11 cellular contexts compared by ENCODE assay signal in the genomic region with DNA sequence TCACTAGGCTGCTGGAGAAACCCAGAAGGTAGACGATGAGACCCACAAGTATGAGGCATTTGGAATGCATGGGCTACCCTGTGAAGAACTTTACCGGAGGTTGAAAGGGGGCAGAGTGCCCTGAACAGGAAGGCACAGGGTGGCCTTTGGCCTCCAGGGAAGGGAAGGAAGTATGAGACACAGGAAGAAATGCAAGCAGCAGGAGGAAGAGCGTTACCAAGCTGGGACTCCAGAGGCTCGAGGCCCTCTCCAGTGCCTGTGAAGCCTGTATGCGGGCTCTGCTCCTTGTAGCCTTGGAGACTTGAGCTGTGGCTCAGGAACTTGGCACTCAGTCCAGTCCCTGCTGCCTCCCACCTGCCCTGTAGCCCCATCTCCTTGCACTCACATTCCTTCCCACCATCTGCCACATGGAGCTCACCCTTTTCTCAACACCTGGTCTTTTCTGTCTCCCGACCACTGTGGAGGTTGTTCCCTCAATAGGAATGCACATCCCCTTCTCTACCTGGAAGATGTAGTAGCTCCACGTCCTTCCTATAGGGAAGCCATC. TPM values are rescaled to one million over a fixed set of nuclear protein-coding genes. Genes with fewer than 3 reads are reported as not detected.
DNase-seq lines count a peak whose midpoint lies in the region; ATAC-seq, FAIRE-seq and TF ChIP-seq lines count a peak whose summit lies in the region.
"Had no signal": no experiment of that assay in that cellular context is flagged by ENCODE, and none has a peak within 500 bp of the region (broad histone marks: within the 10 kb centered on the region; RNA-seq: fewer than 3 reads in every experiment).

No MANE protein-coding gene starts in this region.

- peaks cover 20% of the 10 kb centered on the region for H3K36me3 Mint-ChIP-seq in T-helper 1 cell treated with Interleukin-12 subunit alpha and Interleukin-12 subunit beta and Interleukin-4 antibody, amounts not matched to agents 30 μg/mL and 1 μg/mL, for 36 hours (ENCODE audit: low read depth)

- H3K4me1 Mint-ChIP-seq in T-helper 1 cell treated with Interleukin-12 subunit alpha and Interleukin-12 subunit beta and Interleukin-4 antibody, amounts not matched to agents 30 μg/mL and 1 μg/mL, for 36 hours (ENCODE audit: low read depth), result peaks cover 50% of the 10 kb centered on the region

- peak overlapping the region; percentile 19 for H3K4me3 Mint-ChIP-seq in T-helper 1 cell treated with Interleukin-12 subunit alpha and Interleukin-12 subunit beta and Interleukin-4 antibody, amounts not matched to agents 30 μg/mL and 1 μg/mL, for 36 hours

- peak overlapping the region; percentile 86 for H3K27ac Mint-ChIP-seq in T-helper 1 cell treated with Interleukin-12 subunit alpha and Interleukin-12 subunit beta and Interleukin-4 antibody, amounts not matched to agents 30 μg/mL and 1 μg/mL, for 36 hours

- ATAC-seq in Right ventricle myocardium superior (ENCODE audit: poor library complexity) (peak; percentile 13), HG03280 (IDR thresholded peaks at IDR 0.05; ENCODE audit: unreplicated experiment) (no peak)

- no peaks in the 10 kb centered on the region for H3K27me3 ChIP-seq in SJCRH30
- H3K27me3 ChIP-seq in small intestine (ENCODE audit: control insufficient read depth in 2 of 2, insufficient read depth in 2 of 2, low read length in 2 of 2), result no peaks in the 10 kb centered on the region
- H3K27me3 ChIP-seq: gastroesophageal sphincter had no signal

- FAIRE-seq in small intestine (lab: Jason Lieb, UNC), result no peak
- FAIRE-seq: GM18507 had no signal

- H3K36me3 ChIP-seq in SJCRH30 (no peaks in the 10 kb centered on the region), small intestine (ENCODE audit: control insufficient read depth in 2 of 2, insufficient read depth in 2 of 2, low read length in 2 of 2) (no peaks in the 10 kb centered on the region)
- H3K36me3 ChIP-seq: gastroesophageal sphincter had no signal

- no peak for TF ChIP-seq CTCF in GM13976 (IDR thresholded peaks at IDR 0.05; ENCODE audit: borderline replicate concordance, control extremely low read depth, extremely low read depth, insufficient read depth, missing control alignments)

- H3K9me3 ChIP-seq in SJCRH30 (replicated peaks) (no peaks in the 10 kb centered on the region), small intestine (ENCODE audit: control insufficient read depth, low read depth) (no peaks in the 10 kb centered on the region)
- H3K9me3 ChIP-seq: gastroesophageal sphincter had no signal

- no peaks in the 10 kb centered on the region for H3K9me3 Mint-ChIP-seq in T-helper 1 cell treated with Interleukin-12 subunit alpha and Interleukin-12 subunit beta and Interleukin-4 antibody, amounts not matched to agents 30 μg/mL and 1 μg/mL, for 36 hours

- DNase-seq in T-helper 1 cell (no peak), SJCRH30 (peak; percentile 18 to 37), Right ventricle myocardium superior (no peak), small intestine (peak; percentile 67), GM13976 (ENCODE audit: low spot score) (no peak)
- no peak for DNase-seq in stimulated activated naive CD4-positive, alpha-beta T cell treated with Interleukin-2 at 50 U/mL for 16 hours (lab: John Stamatoyannopoulos, UW)

- in situ Hi-C loops in GM13976 (cut with MboI; ENCODE audit: low sequenced_read_pairs, unreplicated experiment), result no loop called here

- H3K4me3 ChIP-seq in SJCRH30, result no peak overlapping the region
- no peak overlapping the region for H3K4me3 ChIP-seq in small intestine (ENCODE audit: low read depth in 1 of 2, low read length in 2 of 2)
- H3K4me3 ChIP-seq: gastroesophageal sphincter had no signal

- H3K4me1 ChIP-seq in SJCRH30 (peaks cover 3% of the 10 kb centered on the region; the same call in 1 of the 2 replicates), small intestine (ENCODE audit: control insufficient read depth in 2 of 2, insufficient read depth in 1 of 2, low read depth in 1 of 2, low read length in 1 of 2) (peaks cover 3 to 6% of the 10 kb centered on the region in 2 donors)
- H3K4me1 ChIP-seq: parathyroid adenoma had no signal

- H3K27me3 Mint-ChIP-seq in T-helper 1 cell treated with Interleukin-12 subunit alpha and Interleukin-12 subunit beta and Interleukin-4 antibody, amounts not matched to agents 30 μg/mL and 1 μg/mL, for 36 hours (ENCODE audit: low read depth), result no peaks in the 10 kb centered on the region

- intact Hi-C loops in Right ventricle myocardium superior (cut with DNase I), result no loop called here

- H3K27ac ChIP-seq in SJCRH30 (no peak overlapping the region), small intestine (ENCODE audit: low read depth in 1 of 2, low read length in 1 of 2) (peak overlapping the region; percentile 0 to 32)
- H3K27ac ChIP-seq: parathyroid adenoma had no signal

- 62 to 66% (median 65%) methylated on average over 7 of the region's 7 CpGs for WGBS in small intestine, 3 donors

RNA-seq across cellular contexts. Expression of gene RNF19B, which starts 33.5 kb away (rescaled TPM):
- 10.5 and 10.9 TPM in 2 replicates for total RNA-seq in SJCRH30 (2014; rRNA removed; shearing (Covaris generic))
- total RNA-seq in Right ventricle myocardium superior, result 14.3 TPM
- polyA plus RNA-seq in small intestine, result 10 to 100 TPM; 20.8 to 29.2 (median 28.9) TPM

RNA-seq across cellular contexts. Expression of gene AK2, which starts 38.6 kb away (rescaled TPM):
- total RNA-seq in SJCRH30 (2014; rRNA removed; shearing (Covaris generic)), result 279 and 283 TPM in 2 replicates
- 124 TPM for total RNA-seq in Right ventricle myocardium superior
- 100 to 1,000 TPM; 180 to 208 (median 202) TPM for polyA plus RNA-seq in small intestine

Comparison
In these comparisons a context has a peak if more than half of its experiments do, and no peak if none do; other contexts are left out.
1. DNase-seq: peak in SJCRH30 (2 of 2) and small intestine (single experiment); none in T-helper 1 cell (0 of 5), Right ventricle myocardium superior (single experiment), GM13976 (single experiment) and stimulated activated naive CD4-positive, alpha-beta T cell treated with Interleukin-2 at 50 U/mL for 16 hours (single experiment).